ENCODE assay signal across 21 cellular contexts in the genomic region with DNA sequence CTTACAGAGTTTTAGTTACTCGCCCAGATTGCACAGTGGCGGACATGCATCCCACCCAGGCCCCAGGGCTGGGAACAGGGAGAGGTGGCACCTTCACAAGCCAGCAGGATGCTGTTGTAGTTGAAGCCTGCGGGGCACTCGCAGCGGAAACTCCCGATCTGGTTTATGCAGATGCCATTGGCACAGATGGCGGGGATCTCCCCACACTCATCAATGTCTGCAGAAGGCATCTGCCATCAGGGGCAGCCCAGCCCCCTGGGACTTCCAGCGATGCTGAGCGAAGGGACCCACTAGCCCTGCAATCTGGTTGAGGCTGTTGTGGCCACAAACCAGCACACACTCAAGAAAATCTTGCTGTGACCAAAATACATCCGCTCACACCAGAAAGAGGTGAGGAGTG. TPM values are rescaled to one million over a fixed set of nuclear protein-coding genes. Genes with fewer than 3 reads are reported as not detected.
DNase-seq lines count a peak whose midpoint lies in the region; ATAC-seq and TF ChIP-seq lines count a peak whose summit lies in the region.
"Had no signal": no experiment of that assay in that cellular context is flagged by ENCODE, and none has a peak within 500 bp of the region (broad histone marks: within the 10 kb centered on the region; RNA-seq: fewer than 3 reads in every experiment).

No MANE protein-coding gene starts in this region.

- no peaks in the 10 kb centered on the region for H3K9me1 ChIP-seq in IMR-90 (ENCODE audit: insufficient read depth, low read length)

- H3K9me3 ChIP-seq in BLaER1: peaks cover 40% of the 10 kb centered on the region
- H3K9me3 ChIP-seq in IMR-90 (ENCODE audit: control insufficient read depth, insufficient read depth, low read length): peaks cover 32% of the 10 kb centered on the region

- H3K27ac Mint-ChIP-seq in natural killer cell: peak overlapping the region; percentile 41 to 64
- H3K27ac Mint-ChIP-seq: CD8-positive, alpha-beta T cell; H9 had no signal

- H2BK15ac ChIP-seq in IMR-90 (ENCODE audit: low read depth, low read length): no peak overlapping the region

- H3K36me3 Mint-ChIP-seq in natural killer cell: no peaks in the 10 kb centered on the region
- H3K36me3 Mint-ChIP-seq: CD8-positive, alpha-beta T cell had no signal

- no peak overlapping the region for H3K56ac ChIP-seq in IMR-90 (ENCODE audit: extremely low read depth, insufficient read depth, low read length)

- H3K4me1 ChIP-seq in BLaER1: peaks cover 10% of the 10 kb centered on the region
- H3K4me1 ChIP-seq in IMR-90 (ENCODE audit: control insufficient read depth, insufficient read depth, low read length): no peaks in the 10 kb centered on the region

- H3K9ac ChIP-seq in BLaER1 (no peak overlapping the region), IMR-90 (ENCODE audit: low read depth, low read length) (no peak overlapping the region)
- H3K9ac ChIP-seq: BLaER1 treated with 17β-estradiol and CSF1 and Interleukin-3, amounts not matched to agents 10 nM and 100 nM had no signal

- peak overlapping the region; percentile 23 for H2AFZ ChIP-seq in IMR-90 (replicated peaks; ENCODE audit: low read length, poor library complexity)

- no peaks in the 10 kb centered on the region for H3K36me3 ChIP-seq in BLaER1
- H3K36me3 ChIP-seq in IMR-90 (ENCODE audit: control insufficient read depth, insufficient read depth, low read length): no peaks in the 10 kb centered on the region
- H3K36me3 ChIP-seq: BLaER1 treated with 17β-estradiol and CSF1 and Interleukin-3, amounts not matched to agents 10 nM and 100 nM had no signal

- TF ChIP-seq POLR2A in IMR-90 (IDR thresholded peaks at IDR 0.05; ENCODE audit: low read depth, low read length): no peak

- peak overlapping the region; percentile 55 for H3K4me3 Mint-ChIP-seq in natural killer cell
- H3K4me3 Mint-ChIP-seq: CD8-positive, alpha-beta T cell; H9 had no signal

- no peak overlapping the region for H3K4ac ChIP-seq in IMR-90 (ENCODE audit: low read depth, low read length)

- 40% methylated on average over 1 of the region's 10 CpGs; no CpG with 5 or more reads in 1 of the 2 experiments for WGBS in IMR-90 (ENCODE audit: extremely low coverage in 2 of 2, insufficient read length in 1 of 2), 2 experiments

- no peak overlapping the region for H2AK5ac ChIP-seq in IMR-90 (ENCODE audit: low read depth, low read length)

- ATAC-seq in IMR-90 (ENCODE audit: low read depth): no peak
- ATAC-seq in natural killer cell: peak; percentile 52 to 88 (median 84)
- no peak for ATAC-seq in GM21526 (IDR thresholded peaks at IDR 0.05; ENCODE audit: low FRiP score, unreplicated experiment)
- ATAC-seq: CD8-positive, alpha-beta T cell; HepG2 had no signal

- H3K14ac ChIP-seq in IMR-90 (replicated peaks; ENCODE audit: low read depth, low read length): no peak overlapping the region

- H3K4me1 Mint-ChIP-seq in natural killer cell: peaks cover 11 to 18% of the 10 kb centered on the region in 2 donors
- H3K4me1 Mint-ChIP-seq: H9 had no signal

- dilution Hi-C loops in IMR-90 (cut with HindIII; ENCODE audit: low sequenced_read_pairs, unreplicated experiment): no loop called here

- H2BK20ac ChIP-seq in IMR-90 (ENCODE audit: low read depth, low read length): no peak overlapping the region

- no TSS peak for BruUV-seq in IMR-90 (replicated peaks; lab: Mats Ljungman, UMichigan)

- no peak for TF ChIP-seq RAD21 in IMR-90 (IDR thresholded peaks at IDR 0.05; ENCODE audit: low read length)

- in situ Hi-C loops in IMR-90 (cut with MboI; ENCODE audit: low sequenced_read_pairs): no loop called here

- intact Hi-C loops in IMR-90 (cut with micrococcal nuclease): no loop called here
- intact Hi-C loops in natural killer cell (cut with micrococcal nuclease): no loop called here

- H3K27me3 Mint-ChIP-seq in natural killer cell (ENCODE audit: low read depth in 2 of 2): no peaks in the 10 kb centered on the region

- H2BK120ac ChIP-seq in IMR-90 (ENCODE audit: low read depth, low read length): no peak overlapping the region

- H4K8ac ChIP-seq in IMR-90 (ENCODE audit: low read depth in 2 of 2, low read length in 2 of 2): no peak overlapping the region

- H2AK9ac ChIP-seq in IMR-90 (replicated peaks; ENCODE audit: low read depth, low read length, poor library complexity): no peak overlapping the region

- no peak overlapping the region for H3K23ac ChIP-seq in IMR-90 (ENCODE audit: low read depth, low read length)

- H3K4me3 ChIP-seq in BLaER1 (no peak overlapping the region), IMR-90 (ENCODE audit: insufficient read depth, low read depth, low read length) (no peak overlapping the region)

- no peak for TF ChIP-seq CTCF in IMR-90 (conservative IDR thresholded peaks at IDR 0.05; ENCODE audit: low read depth, low read length)
- TF ChIP-seq CTCF in natural killer cell (IDR thresholded peaks at IDR 0.05): no peak

- POLR2A ChIA-PET in IMR-90 (lab: Charles Lee; ENCODE audit: unreplicated experiment): no interaction called here

- no peaks in the 10 kb centered on the region for H3K9me3 Mint-ChIP-seq in natural killer cell

- no peaks in the 10 kb centered on the region for H3K27me3 ChIP-seq in BLaER1
- no peaks in the 10 kb centered on the region for H3K27me3 ChIP-seq in IMR-90 (ENCODE audit: control insufficient read depth, insufficient read depth, low read length)
- H3K27me3 ChIP-seq: BLaER1 treated with 17β-estradiol and CSF1 and Interleukin-3, amounts not matched to agents 10 nM and 100 nM had no signal

- no peak overlapping the region for H3K18ac ChIP-seq in IMR-90 (ENCODE audit: low read depth, low read length)

- H3K4me2 ChIP-seq in BLaER1: peak overlapping the region; percentile 14; the same call in 1 of the 2 replicates
- H3K4me2 ChIP-seq in IMR-90 (ENCODE audit: low read depth, low read length): no peak overlapping the region

- H4K20me1 ChIP-seq in BLaER1 (no peaks in the 10 kb centered on the region), IMR-90 (ENCODE audit: insufficient read depth, low read length) (no peaks in the 10 kb centered on the region)
- H4K20me1 ChIP-seq: BLaER1 treated with 17β-estradiol and CSF1 and Interleukin-3, amounts not matched to agents 10 nM and 100 nM had no signal

- H2BK5ac ChIP-seq in IMR-90 (ENCODE audit: low read depth, low read length, poor library complexity, severe bottlenecking): no peak overlapping the region

- no peak overlapping the region for H4K91ac ChIP-seq in IMR-90 (ENCODE audit: insufficient read depth, low read depth, low read length)

- no peaks in the 10 kb centered on the region for H3K79me1 ChIP-seq in IMR-90 (ENCODE audit: low read depth in 1 of 2, low read length in 2 of 2)

- CTCF ChIA-PET in IMR-90 (lab: Yijun Ruan, JAX): no interaction called here

- H4K5ac ChIP-seq in IMR-90 (ENCODE audit: low read depth, low read length): no peak overlapping the region

- no peak for DNase-seq in IMR-90
- DNase-seq in NCI-H524 treated with DMSO at 0.1 percent for 48 hours (lab: John Stamatoyannopoulos, UW): peak; percentile 37
- DNase-seq in natural killer cell: no peak
- no peak for DNase-seq in mucosa of gallbladder (ENCODE audit: low spot score)
- no peak for DNase-seq in HUDEP-2 (lab: John Stamatoyannopoulos, UW; ENCODE audit: unreplicated experiment in 76 of 76)
- no peak for DNase-seq in activated CD4-positive, alpha-beta T cell treated with anti-CD3 and anti-CD28 coated beads for 4 hours
- DNase-seq: 8988T; CD8-positive, alpha-beta T cell; DMS 273 treated with DMSO at 0.1 percent for 48 hours; DMS53; DND-41; EL; H9 had no signal

- H3K27ac ChIP-seq in BLaER1: no peak overlapping the region
- no peak overlapping the region for H3K27ac ChIP-seq in IMR-90 (ENCODE audit: insufficient read depth, low read length)
- H3K27ac ChIP-seq: BLaER1 treated with 17β-estradiol and CSF1 and Interleukin-3, amounts not matched to agents 10 nM and 100 nM had no signal

TF ChIP-seq in IMR-90, 13 proteins besides CTCF, POLR2A, EP300 and RAD21:
- TF ChIP-seq USF2 (IDR thresholded peaks at IDR 0.05; ENCODE audit: low read depth, low read length) (no peak), MAFK (IDR thresholded peaks at IDR 0.05; ENCODE audit: low read depth, low read length) (no peak), RFX5 (IDR thresholded peaks at IDR 0.05; ENCODE audit: low read depth, low read length) (no peak)

RNA-seq across cellular contexts. Expression of gene CCL25, which starts 44.6 kb away (rescaled TPM):
- total RNA-seq in IMR-90 (2012; rRNA removed): not detected in 2 replicates
- not detected in 2 replicates for polyA plus RNA-seq in IMR-90 (2012; rRNA removed)
- polyA plus RNA-seq in IMR-90 (2012; cell fraction: cytosol; rRNA removed): not detected in 2 replicates
- polyA plus RNA-seq in IMR-90 (2012; cell fraction: nucleus; rRNA removed; ENCODE audit: low replicate concordance): 0.16 and 0.25 TPM in 2 replicates
- total RNA-seq in natural killer cell: under 1 TPM in 1 of 3 donors, not detected in 2; 0.28 TPM
- not detected for total RNA-seq in mucosa of gallbladder
- total RNA-seq: A673; Calu3; CD8-positive, alpha-beta T cell; H1; H9; HepG2 had no signal
- polyA plus RNA-seq: AG04450, HepG2 had no signal

RNA-seq across cellular contexts. Expression of gene FBN3, which starts 52.2 kb away (rescaled TPM):
- not detected in 2 replicates for total RNA-seq in IMR-90 (2012; rRNA removed)
- not detected in 2 replicates for polyA plus RNA-seq in IMR-90 (2012; rRNA removed)
- polyA plus RNA-seq in IMR-90 (2012; cell fraction: cytosol; rRNA removed): not detected in 2 replicates
- under 0.01 and 0.22 TPM in 2 replicates for polyA plus RNA-seq in IMR-90 (2012; cell fraction: nucleus; rRNA removed; ENCODE audit: low replicate concordance)
- total RNA-seq in natural killer cell: under 1 TPM in 1 of 3 donors, not detected in 2; 0.25 TPM
- 0.09 TPM for total RNA-seq in mucosa of gallbladder
- total RNA-seq: Calu3 had no signal
- polyA plus RNA-seq: AG04450 had no signal

Comparison
In these comparisons a context has a peak if more than half of its experiments do, and no peak if none do; other contexts are left out.
1. ATAC-seq: peak in natural killer cell (3 of 3); none in IMR-90 (single experiment) and GM21526 (single experiment).